Comparison of ENCODE assay signal across 21 cellular contexts in the genomic region with DNA sequence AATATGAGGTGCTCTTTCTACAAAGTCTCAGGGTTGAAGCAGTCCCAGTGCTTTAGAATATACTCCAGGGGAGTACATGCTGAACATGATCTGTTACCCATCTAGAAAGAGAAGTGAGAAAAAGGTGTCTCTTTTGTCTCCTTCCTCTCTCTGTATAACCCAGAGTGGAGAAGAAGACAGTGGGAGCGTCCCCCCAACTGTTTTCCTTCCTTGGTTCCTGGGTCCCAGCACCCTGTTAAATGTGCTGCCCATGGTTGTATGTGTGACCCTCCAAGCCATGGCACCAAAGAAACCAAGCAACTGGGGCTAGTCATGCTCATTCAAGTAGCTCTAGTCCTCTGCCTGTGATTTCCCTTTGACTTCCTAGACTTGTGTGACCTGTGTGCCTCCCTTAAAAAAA.
DNase-seq lines count a peak whose midpoint lies in the region; ATAC-seq, FAIRE-seq and TF ChIP-seq lines count a peak whose summit lies in the region.
"Had no signal": no experiment of that assay in that cellular context is flagged by ENCODE, and none has a peak within 500 bp of the region (broad histone marks: within the 10 kb centered on the region; RNA-seq: fewer than 3 reads in every experiment).

No MANE protein-coding gene starts in this region.

- POLR2A ChIA-PET in H1 (lab: Charles Lee; ENCODE audit: partially characterized antibody) = no interaction called here

- peaks cover 0 to 7% (median 0%) of the 10 kb centered on the region in 4 experiments; a peak in 1 of 7 replicates for H3K4me1 ChIP-seq in H1 (replicated peaks in 1 of 4; ENCODE audit: control insufficient read depth in 3 of 4, insufficient read depth in 4 of 4, low read length in 3 of 4)
- H3K4me1 ChIP-seq: heart left ventricle, prostate gland, thyroid gland had no signal

- WGBS in H1 (ENCODE audit: extremely low coverage in 1 of 2, insufficient coverage in 1 of 2, insufficient read length in 1 of 2, insufficient replicate concordance in 2 of 2, low coverage in 1 of 2, low lambda C conversion rate in 2 of 2, missing lambda C conversion rate in 1 of 2), 2 experiments = no CpG with 5 or more reads among the region's 1 CpG

- intact Hi-C loops in posterior cingulate gyrus (cut with DNase I) = no loop called here

- TF ChIP-seq EP300 in H1 (IDR thresholded peaks at IDR 0.05; ENCODE audit: borderline replicate concordance in 1 of 2, low read depth in 2 of 2, low read length in 2 of 2) = no peak

- no peak overlapping the region for H4K91ac ChIP-seq in H1 (replicated peaks; ENCODE audit: insufficient read length, low read length)

- peak; percentile 35 for DNase-seq in DMS 273 (lab: John Stamatoyannopoulos, UW; ENCODE audit: unreplicated experiment)
- DNase-seq in DMS 273 treated with DMSO at 0.1 percent for 48 hours (lab: John Stamatoyannopoulos, UW) = no peak
- peak in 2 of 3 donors; percentile 0 to 2 for DNase-seq in stimulated activated CD4-positive, alpha-beta T cell treated with anti-CD3 and anti-CD28 coated beads, Interleukin-12 subunit alpha, Interleukin-12 subunit beta, amount 100 ng/mL, for 48 hours (ENCODE audit: low read depth in 2 of 3, low spot score in 1 of 3)
- no peak for DNase-seq in stimulated activated CD4-positive, alpha-beta T cell treated with anti-CD3 and anti-CD28 coated beads, Interleukin-4, amount 100 ng/mL, for 4 hours
- peak in 1 of 2 experiments; percentile 59 for DNase-seq in H1 (ENCODE audit: low read depth in 1 of 2, low spot score in 2 of 2)
- DNase-seq in stimulated activated naive CD8-positive, alpha-beta T cell treated with anti-CD3 and anti-CD28 coated beads, Interleukin-15, Interleukin-2, amounts not matched to agents 100 U/mL and 50 U/mL, for 24 hours = peak; percentile 32
- no peak for DNase-seq in posterior cingulate gyrus
- DNase-seq: activated effector memory CD4-positive, alpha-beta T cell treated with Interleukin-2 at 50 U/mL for 16 hours; effector CD8-positive, alpha-beta T cell; NCI-H446 treated with DMSO at 0.1 percent for 48 hours had no signal

- H4K20me1 ChIP-seq in H1 (replicated peaks in 1 of 2; ENCODE audit: control insufficient read depth in 1 of 2, insufficient read depth in 2 of 2, low read length in 2 of 2) = no peaks in the 10 kb centered on the region

- no peak overlapping the region for H3K27ac ChIP-seq in H1 (ENCODE audit: low read depth, low read length)
- H3K27ac ChIP-seq: 22Rv1, heart left ventricle, prostate gland, thyroid gland, VCaP had no signal

- no peak overlapping the region for H3K14ac ChIP-seq in H1 (ENCODE audit: insufficient read length)

- no peak overlapping the region for H2BK15ac ChIP-seq in H1 (ENCODE audit: low read length)

- TF ChIP-seq CTCF in H1 (IDR thresholded peaks at IDR 0.05; ENCODE audit: control extremely low read depth in 1 of 3, insufficient read depth in 1 of 3, low read depth in 1 of 3, low read length in 3 of 3) = no peak

- H2BK5ac ChIP-seq in H1 (ENCODE audit: low read depth, low read length) = no peak overlapping the region

- H4K8ac ChIP-seq in H1 (ENCODE audit: extremely low read depth, insufficient read depth, low read length) = no peak overlapping the region

- TF ChIP-seq RAD21 in H1 (IDR thresholded peaks at IDR 0.05 in 1 of 2, conservative IDR thresholded peaks at IDR 0.05 in 1 of 2; ENCODE audit: low read depth in 2 of 2, low read length in 2 of 2) = no peak

- no peak overlapping the region for H3K4ac ChIP-seq in H1 (replicated peaks; ENCODE audit: insufficient read length, low read depth, low read length)

- H3K4me3 ChIP-seq in H1 (ENCODE audit: extremely low read depth in 1 of 4, insufficient read depth in 2 of 4, low read depth in 3 of 4, low read length in 4 of 4) = no peak overlapping the region
- H3K4me3 ChIP-seq: heart left ventricle, prostate gland, thyroid gland had no signal

- no peak overlapping the region for H2BK20ac ChIP-seq in H1 (ENCODE audit: low read length)

- no peak overlapping the region for H4K5ac ChIP-seq in H1 (ENCODE audit: insufficient read length, low read depth, low read length)

- no peak overlapping the region for H3K18ac ChIP-seq in H1 (ENCODE audit: extremely low read depth, low read length)

- H3K4me2 ChIP-seq in H1 (ENCODE audit: insufficient read depth in 1 of 2, low read depth in 2 of 2, low read length in 2 of 2) = no peak overlapping the region

- peaks cover 30 to 31% of the 10 kb centered on the region in 2 experiments for H3K9me3 ChIP-seq in H1 (ENCODE audit: insufficient read depth in 2 of 2, low read depth in 1 of 2, low read length in 1 of 2)
- H3K9me3 ChIP-seq: prostate gland, thyroid gland had no signal

- no peak for TF ChIP-seq POLR2A in H1 (IDR thresholded peaks at IDR 0.05; ENCODE audit: control extremely low read depth in 1 of 2, low read depth in 2 of 2, low read length in 2 of 2)

- H3K36me3 ChIP-seq in H1 (ENCODE audit: control insufficient read depth in 2 of 4, insufficient read depth in 4 of 4, low read length in 3 of 4) = peaks cover 0 to 8% (median 0%) of the 10 kb centered on the region in 4 experiments; a peak in 2 of 8 replicates
- H3K36me3 ChIP-seq: heart left ventricle, prostate gland, thyroid gland had no signal

- no peak overlapping the region for H2BK120ac ChIP-seq in H1 (replicated peaks; ENCODE audit: low read depth, low read length)

- ATAC-seq in stimulated activated naive CD8-positive, alpha-beta T cell treated with anti-CD3 and anti-CD28 coated beads, Interleukin-15, Interleukin-2, amounts not matched to agents 100 U/mL and 50 U/mL, for 24 hours = no peak
- ATAC-seq in HG02678 (IDR thresholded peaks at IDR 0.05; ENCODE audit: unreplicated experiment) = no peak
- ATAC-seq: naive thymus-derived CD8-positive, alpha-beta T cell; Right ventricle myocardium inferior had no signal

- H2AFZ ChIP-seq in H1 (ENCODE audit: low read length) = no peak overlapping the region

- no peaks in the 10 kb centered on the region for H3K79me2 ChIP-seq in H1 (ENCODE audit: control insufficient read depth in 1 of 2, insufficient read depth in 2 of 2, low read length in 2 of 2)

- H3K23me2 ChIP-seq in H1 (ENCODE audit: low read depth, low read length) = no peaks in the 10 kb centered on the region

- no peak overlapping the region for H3K9ac ChIP-seq in H1 (replicated peaks in 1 of 4; ENCODE audit: extremely low read depth in 1 of 4, low read depth in 3 of 4, low read length in 3 of 4)

- no peak overlapping the region for H3K23ac ChIP-seq in H1 (ENCODE audit: insufficient read length)

- FAIRE-seq in H1 (lab: Jason Lieb, UNC) = no peak
- FAIRE-seq: GM18507, islet of Langerhans, small intestine had no signal

- no peaks in the 10 kb centered on the region for H3K79me1 ChIP-seq in H1 (ENCODE audit: low read depth, low read length)

- CTCF ChIA-PET in H1 (lab: Charles Lee; ENCODE audit: partially characterized antibody) = interaction anchor here (1.2 to 6.0 kb wide), 10 partner anchors 8 to 427 kb away, joined by 3 to 37 read pairs (median 4); no protein-coding TSS in a partner anchor

- H3K27me3 ChIP-seq in H1 (replicated peaks in 1 of 4; ENCODE audit: control insufficient read depth in 3 of 4, extremely low read depth in 1 of 4, insufficient read depth in 3 of 4, low read length in 3 of 4) = no peaks in the 10 kb centered on the region
- H3K27me3 ChIP-seq: heart left ventricle, thyroid gland had no signal

- no peak overlapping the region for H2AK5ac ChIP-seq in H1 (ENCODE audit: low read depth, low read length)

- no peak overlapping the region for H3K56ac ChIP-seq in H1 (replicated peaks; ENCODE audit: insufficient read length, low read depth, low read length)

- H2BK12ac ChIP-seq in H1 (ENCODE audit: low read depth, low read length) = no peak overlapping the region

TF ChIP-seq in H1, 55 proteins besides CTCF, POLR2A, EP300 and RAD21:
- TF ChIP-seq HDAC2 (IDR thresholded peaks at IDR 0.05; ENCODE audit: borderline replicate concordance in 1 of 2, low read depth in 2 of 2, low read length in 2 of 2) (no peak), CBX5 (IDR thresholded peaks at IDR 0.05; ENCODE audit: low read depth, low read length) (0 out of 2 replicates have a peak, but pooled peaks have one; percentile 62)

Comparison
In these comparisons a context has a peak if more than half of its experiments do, and no peak if none do; other contexts are left out.
1. DNase-seq: peak in DMS 273 (single experiment), stimulated activated CD4-positive, alpha-beta T cell treated with anti-CD3 and anti-CD28 coated beads, Interleukin-12 subunit alpha, Interleukin-12 subunit beta, amount 100 ng/mL, for 48 hours (2 of 3) and stimulated activated naive CD8-positive, alpha-beta T cell treated with anti-CD3 and anti-CD28 coated beads, Interleukin-15, Interleukin-2, amounts not matched to agents 100 U/mL and 50 U/mL, for 24 hours (single experiment); none in DMS 273 treated with DMSO at 0.1 percent for 48 hours (single experiment), stimulated activated CD4-positive, alpha-beta T cell treated with anti-CD3 and anti-CD28 coated beads, Interleukin-4, amount 100 ng/mL, for 4 hours (0 of 2) and posterior cingulate gyrus (0 of 10).